17 cellular contexts compared by ENCODE assay signal in the genomic region with DNA sequence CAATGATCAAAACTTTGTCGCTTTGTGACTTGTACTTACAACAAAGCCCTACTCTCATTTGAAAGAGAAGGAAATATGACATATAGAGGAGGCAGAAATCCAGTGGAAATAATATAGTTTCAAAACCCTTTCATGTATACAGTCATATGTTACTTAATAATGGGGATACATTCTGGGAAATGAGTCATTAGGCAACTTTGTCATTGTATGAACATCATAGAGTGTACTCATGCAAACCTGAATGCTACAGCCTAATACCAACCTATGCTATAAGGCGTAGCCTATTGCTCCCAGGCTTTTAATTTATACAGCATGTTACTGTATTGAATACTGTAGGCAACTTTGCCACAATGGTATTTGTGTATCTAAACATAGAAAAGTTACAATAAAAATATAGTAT.
"Had no signal": no experiment of that assay in that cellular context is flagged by ENCODE, and none has a peak within 500 bp of the region (broad histone marks: within the 10 kb centered on the region; RNA-seq: fewer than 3 reads in every experiment).

No MANE protein-coding gene starts in this region.

- H3K27me3 ChIP-seq: colonic mucosa, gastroesophageal sphincter, ovary, thyroid gland had no signal

- ATAC-seq: activated CD8-positive, alpha-beta memory T cell treated with anti-CD3 and anti-CD28 coated beads, Interleukin-2, amount 10 ng/mL, durations not matched to agents 7 days and 5 days; gastroesophageal sphincter; left lobe of liver; mucosa of descending colon; naive thymus-derived CD4-positive, alpha-beta T cell; T-helper 17 cell had no signal

- DNase-seq: activated CD4-positive, alpha-beta T cell treated with anti-CD3 and anti-CD28 coated beads, Interleukin-2, amount 50 U/mL, for 48 hours; activated CD8-positive, alpha-beta memory T cell treated with anti-CD3 and anti-CD28 coated beads, Interleukin-2, amount 10 ng/mL, durations not matched to agents 7 days and 5 days; activated T-cell treated with anti-CD3 and anti-CD28 coated beads, Interleukin-2, amount 50 U/mL, for 1 hour; amniotic stem cell; central memory CD4-positive, alpha-beta T cell; colonic mucosa; islet precursor cell; mucosa of descending colon; naive thymus-derived CD4-positive, alpha-beta T cell; ovary; stimulated activated CD4-positive, alpha-beta T cell treated with anti-CD3 and anti-CD28 coated beads, Interleukin-12 subunit alpha, Interleukin-12 subunit beta, amount 100 ng/mL, for 4 hours; stimulated activated CD4-positive, alpha-beta T cell treated with anti-CD3 and anti-CD28 coated beads, Interleukin-2, amount 100 ng/mL, for 24 hours; T-helper 17 cell; thyroid gland; WERI-Rb-1 had no signal

- H3K4me3 ChIP-seq: colonic mucosa, gastroesophageal sphincter, mucosa of descending colon, ovary, thyroid gland had no signal

- H3K27ac ChIP-seq: colonic mucosa, gastroesophageal sphincter, ovary, thyroid gland, WERI-Rb-1 had no signal

- H3K9me3 ChIP-seq: colonic mucosa, gastroesophageal sphincter, mucosa of descending colon, ovary, thyroid gland had no signal

- H3K4me1 ChIP-seq: colonic mucosa, thyroid gland had no signal

- H3K36me3 ChIP-seq: colonic mucosa, gastroesophageal sphincter, ovary, thyroid gland, WERI-Rb-1 had no signal
